11 cellular contexts compared by ENCODE assay signal in genomic region chr5:35058395-35058794, GRCh38. TPM values are rescaled to one million over a fixed set of nuclear protein-coding genes. Genes with fewer than 3 reads are reported as not detected.
A peak's percentile ranks its signal among the peaks of the same experiment; 100 is the strongest.
DNase-seq lines count a peak whose midpoint lies in the region; ATAC-seq, FAIRE-seq and TF ChIP-seq lines count a peak whose summit lies in the region.
"Had no signal": no experiment of that assay in that cellular context is flagged by ENCODE, and none has a peak within 500 bp of the region (broad histone marks: within the 10 kb centered on the region; RNA-seq: fewer than 3 reads in every experiment).

No MANE protein-coding gene starts in this region.

- no peaks in the 10 kb centered on the region for H3K4me1 ChIP-seq in foreskin keratinocyte
- H3K4me1 ChIP-seq: ascending aorta had no signal

- TF ChIP-seq CTCF in foreskin keratinocyte (conservative IDR thresholded peaks at IDR 0.05): no peak

- DNase-seq in MG63 (no peak), NCI-H2196 (lab: John Stamatoyannopoulos, UW; ENCODE audit: unreplicated experiment) (no peak), foreskin keratinocyte (no peak)
- DNase-seq: DMS53, NCI-H226 had no signal

- no peaks in the 10 kb centered on the region for H3K36me3 ChIP-seq in MG63
- H3K36me3 ChIP-seq: ascending aorta had no signal

- no peak overlapping the region for H3K27ac ChIP-seq in foreskin keratinocyte
- H3K27ac ChIP-seq: ascending aorta, SK-N-MC had no signal

- ATAC-seq in GM19023 (IDR thresholded peaks at IDR 0.05; ENCODE audit: unreplicated experiment) (peak; percentile 78), GM21447 (IDR thresholded peaks at IDR 0.05; ENCODE audit: unreplicated experiment) (peak; percentile 90), HG03064 (IDR thresholded peaks at IDR 0.05; ENCODE audit: low read depth, unreplicated experiment) (peak; percentile 89), foreskin keratinocyte (no peak)

- no peak overlapping the region for H3K4me3 ChIP-seq in MG63
- H3K4me3 ChIP-seq: ascending aorta, SK-N-MC had no signal

- peak; percentile 41 for FAIRE-seq in endometrium (lab: Jason Lieb, UNC)

- no peaks in the 10 kb centered on the region for H3K9me3 ChIP-seq in MG63
- H3K9me3 ChIP-seq: ascending aorta had no signal

- H3K27me3 ChIP-seq in MG63 (no peaks in the 10 kb centered on the region), foreskin keratinocyte (no peaks in the 10 kb centered on the region)
- H3K27me3 ChIP-seq: ascending aorta had no signal

RNA-seq across cellular contexts. Expression of gene AGXT2, which starts 10.6 kb away (rescaled TPM):
- total RNA-seq in MG63 (2014; rRNA removed; shearing (Covaris generic); ENCODE audit: low replicate concordance): not detected in 2 replicates
- not detected in 2 replicates for total RNA-seq in foreskin keratinocyte
- not detected in 2 replicates for polyA plus RNA-seq in foreskin keratinocyte
- total RNA-seq: ascending aorta had no signal
